Comparison of ENCODE assay signal across 13 cellular contexts in the genomic region with DNA sequence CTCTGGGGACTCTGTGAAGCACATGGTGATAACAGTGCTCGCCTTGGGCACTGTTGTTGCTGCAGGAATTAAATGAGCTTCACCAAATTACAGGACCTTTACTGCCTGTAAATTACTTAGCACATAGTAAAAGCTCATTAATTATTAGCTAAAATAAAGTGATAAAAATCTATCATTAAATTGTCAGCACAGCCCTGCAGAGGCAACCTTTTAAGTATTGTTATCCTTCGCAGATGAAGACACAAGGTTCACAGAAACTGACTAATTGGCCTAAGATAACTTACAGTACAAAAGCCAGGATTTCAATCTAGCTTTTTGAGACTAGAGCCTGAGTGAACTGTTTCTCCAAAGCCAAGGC.
DNase-seq lines count a peak whose midpoint lies in the region; ATAC-seq and TF ChIP-seq lines count a peak whose summit lies in the region.
"Had no signal": no experiment of that assay in that cellular context is flagged by ENCODE, and none has a peak within 500 bp of the region (broad histone marks: within the 10 kb centered on the region; RNA-seq: fewer than 3 reads in every experiment).

No MANE protein-coding gene starts in this region.

- peak overlapping the region; percentile 83 to 84 for H3K4me3 Mint-ChIP-seq in activated T-cell treated with anti-CD3 and anti-CD28 coated beads, Interleukin-2, amount 50 U/mL, for 72 hours
- H3K4me3 Mint-ChIP-seq in T-helper 17 cell (peak overlapping the region; percentile 99), glutamatergic neuron (ENCODE audit: unreplicated experiment) (no peak overlapping the region)
- peak overlapping the region; percentile 82 to 84 for H3K4me3 Mint-ChIP-seq in stimulated activated naive CD8-positive, alpha-beta T cell treated with anti-CD3 and anti-CD28 coated beads, Interleukin-15, amount 100 ng/mL, for 72 hours
- H3K4me3 Mint-ChIP-seq: mesothelial cell of epicardium had no signal

- intact Hi-C loops in mucosa of descending colon (cut with DNase I, micrococcal nuclease): no loop called here

- DNase-seq in activated T-cell treated with anti-CD3 and anti-CD28 coated beads, Interleukin-2, amount 50 U/mL, for 72 hours: no peak
- DNase-seq in activated T-cell treated with anti-CD3 and anti-CD28 coated beads, Interleukin-2, amount 50 U/mL, for 1 hour: no peak
- no peak for DNase-seq in T-helper 17 cell
- DNase-seq in glutamatergic neuron: no peak
- DNase-seq in stimulated activated naive CD8-positive, alpha-beta T cell treated with anti-CD3 and anti-CD28 coated beads, Interleukin-15, amount 100 ng/mL, for 72 hours: no peak
- DNase-seq in ureter (ENCODE audit: low spot score): no peak
- DNase-seq in NCI-H146 treated with DMSO at 0.1 percent for 48 hours (lab: John Stamatoyannopoulos, UW; ENCODE audit: unreplicated experiment): no peak
- no peak for DNase-seq in mucosa of descending colon
- DNase-seq: pancreas had no signal

- no peak overlapping the region for H3K4me3 ChIP-seq in mucosa of descending colon
- H3K4me3 ChIP-seq: gastroesophageal sphincter, pancreas, SJSA1, thoracic aorta had no signal

- H3K36me3 ChIP-seq in mucosa of descending colon (ENCODE audit: low read depth): no peaks in the 10 kb centered on the region
- H3K36me3 ChIP-seq: pancreas, SJSA1, thoracic aorta had no signal

- peaks cover 76% of the 10 kb centered on the region for H3K4me1 Mint-ChIP-seq in activated T-cell treated with anti-CD3 and anti-CD28 coated beads, Interleukin-2, amount 50 U/mL, for 72 hours (ENCODE audit: low read depth)
- peaks cover 58% of the 10 kb centered on the region for H3K4me1 Mint-ChIP-seq in T-helper 17 cell
- H3K4me1 Mint-ChIP-seq in glutamatergic neuron (ENCODE audit: low read depth, unreplicated experiment): peaks cover 10% of the 10 kb centered on the region
- H3K4me1 Mint-ChIP-seq in stimulated activated naive CD8-positive, alpha-beta T cell treated with anti-CD3 and anti-CD28 coated beads, Interleukin-15, amount 100 ng/mL, for 72 hours: peaks cover 58% of the 10 kb centered on the region

- no peak for ATAC-seq in activated T-cell treated with anti-CD3 and anti-CD28 coated beads, Interleukin-2, amount 50 U/mL, for 72 hours (replicated peaks in 1 of 2)
- ATAC-seq in T-helper 17 cell: peak; percentile 10
- ATAC-seq in stimulated activated naive CD8-positive, alpha-beta T cell treated with anti-CD3 and anti-CD28 coated beads, Interleukin-15, amount 100 ng/mL, for 72 hours: no peak
- no peak for ATAC-seq in mucosa of descending colon
- ATAC-seq: gastroesophageal sphincter, pancreas had no signal

- TF ChIP-seq CTCF in glutamatergic neuron (IDR thresholded peaks at IDR 0.05; ENCODE audit: partially characterized antibody, unreplicated experiment): no peak
- TF ChIP-seq CTCF in mucosa of descending colon (IDR thresholded peaks at IDR 0.05): no peak

- H3K27me3 Mint-ChIP-seq in activated T-cell treated with anti-CD3 and anti-CD28 coated beads, Interleukin-2, amount 50 U/mL, for 72 hours (ENCODE audit: low read depth): no peaks in the 10 kb centered on the region
- H3K27me3 Mint-ChIP-seq in T-helper 17 cell (no peaks in the 10 kb centered on the region), glutamatergic neuron (ENCODE audit: unreplicated experiment) (peaks cover 8% of the 10 kb centered on the region)
- no peaks in the 10 kb centered on the region for H3K27me3 Mint-ChIP-seq in stimulated activated naive CD8-positive, alpha-beta T cell treated with anti-CD3 and anti-CD28 coated beads, Interleukin-15, amount 100 ng/mL, for 72 hours

- H3K27ac Mint-ChIP-seq in activated T-cell treated with anti-CD3 and anti-CD28 coated beads, Interleukin-2, amount 50 U/mL, for 72 hours: peak overlapping the region; percentile 96
- peak overlapping the region; percentile 99 for H3K27ac Mint-ChIP-seq in T-helper 17 cell
- peak overlapping the region; percentile 36 for H3K27ac Mint-ChIP-seq in glutamatergic neuron (ENCODE audit: unreplicated experiment)
- peak overlapping the region; percentile 96 to 97 for H3K27ac Mint-ChIP-seq in stimulated activated naive CD8-positive, alpha-beta T cell treated with anti-CD3 and anti-CD28 coated beads, Interleukin-15, amount 100 ng/mL, for 72 hours
- H3K27ac Mint-ChIP-seq: mesothelial cell of epicardium had no signal

- no peaks in the 10 kb centered on the region for H3K4me1 ChIP-seq in mucosa of descending colon (ENCODE audit: low read depth)
- H3K4me1 ChIP-seq: gastroesophageal sphincter, pancreas, SJSA1 had no signal

- H3K9me3 Mint-ChIP-seq in activated T-cell treated with anti-CD3 and anti-CD28 coated beads, Interleukin-2, amount 50 U/mL, for 72 hours: no peaks in the 10 kb centered on the region
- H3K9me3 Mint-ChIP-seq in glutamatergic neuron (ENCODE audit: unreplicated experiment): peaks cover 10% of the 10 kb centered on the region
- peaks cover 0 to 5% of the 10 kb centered on the region in 2 donors for H3K9me3 Mint-ChIP-seq in stimulated activated naive CD8-positive, alpha-beta T cell treated with anti-CD3 and anti-CD28 coated beads, Interleukin-15, amount 100 ng/mL, for 72 hours
- H3K9me3 Mint-ChIP-seq: mesothelial cell of epicardium had no signal

- H3K9me3 ChIP-seq in T-helper 17 cell (ENCODE audit: control insufficient read depth, low read length, poor library complexity, severe bottlenecking): no peaks in the 10 kb centered on the region
- no peaks in the 10 kb centered on the region for H3K9me3 ChIP-seq in mucosa of descending colon
- H3K9me3 ChIP-seq: gastroesophageal sphincter, pancreas, SJSA1, thoracic aorta had no signal

- H3K36me3 Mint-ChIP-seq in activated T-cell treated with anti-CD3 and anti-CD28 coated beads, Interleukin-2, amount 50 U/mL, for 72 hours (ENCODE audit: insufficient read depth in 2 of 2): peaks cover 23 to 26% of the 10 kb centered on the region in 2 donors
- H3K36me3 Mint-ChIP-seq in T-helper 17 cell (ENCODE audit: low read depth) (peaks cover 18% of the 10 kb centered on the region), glutamatergic neuron (ENCODE audit: unreplicated experiment) (no peaks in the 10 kb centered on the region)

Comparison
In these comparisons a context has a peak if more than half of its experiments do, and no peak if none do; other contexts are left out.
1. H3K27ac Mint-ChIP-seq: peak in every context shown above with its lines; median percentile 99 in T-helper 17 cell; 96 in stimulated activated naive CD8-positive, alpha-beta T cell treated with anti-CD3 and anti-CD28 coated beads, Interleukin-15, amount 100 ng/mL, for 72 hours; 96 in activated T-cell treated with anti-CD3 and anti-CD28 coated beads, Interleukin-2, amount 50 U/mL, for 72 hours; 36 in glutamatergic neuron.